Comparison of ENCODE assay signal across 9 cellular contexts in genomic region chr16:89326721-89327120, GRCh38.
DNase-seq lines count a peak whose midpoint lies in the region; ATAC-seq and TF ChIP-seq lines count a peak whose summit lies in the region.
"Had no signal": no experiment of that assay in that cellular context is flagged by ENCODE, and none has a peak within 500 bp of the region (broad histone marks: within the 10 kb centered on the region; RNA-seq: fewer than 3 reads in every experiment).

No MANE protein-coding gene starts in this region.

- H3K27ac Mint-ChIP-seq in activated CD4-positive, alpha-beta T cell treated with anti-CD3 and anti-CD28 coated beads for 36 hours, result peak overlapping the region; percentile 47
- H3K27ac Mint-ChIP-seq in activated T-helper 17 cell treated with anti-CD3 and anti-CD28 coated beads, Interleukin-2, amount 50 U/mL, for 72 hours, result peak overlapping the region; percentile 98

- no peaks in the 10 kb centered on the region for H3K36me3 ChIP-seq in subcutaneous abdominal adipose tissue (ENCODE audit: control insufficient read depth in 5 of 5, insufficient read depth in 5 of 5, low read length in 5 of 5)

- H3K27ac ChIP-seq in subcutaneous abdominal adipose tissue (ENCODE audit: low read depth, low read length), result peak overlapping the region; percentile 66
- H3K27ac ChIP-seq: parathyroid adenoma had no signal

- intact Hi-C loops in activated CD4-positive, alpha-beta T cell treated with anti-CD3 and anti-CD28 coated beads for 36 hours (cut with DNase I, micrococcal nuclease), result no loop called here

- no peaks in the 10 kb centered on the region for H3K9me3 ChIP-seq in subcutaneous abdominal adipose tissue (ENCODE audit: control insufficient read depth in 5 of 5, low read length in 5 of 5)

- no peak overlapping the region for H3K4me3 ChIP-seq in subcutaneous abdominal adipose tissue (ENCODE audit: low read depth in 1 of 5, low read length in 5 of 5)
- H3K4me3 ChIP-seq in foreskin fibroblast (ENCODE audit: low read depth in 1 of 2, low read length in 2 of 2), result no peak overlapping the region

- ATAC-seq in activated CD4-positive, alpha-beta T cell treated with anti-CD3 and anti-CD28 coated beads for 36 hours, result no peak
- no peak for ATAC-seq in activated T-helper 17 cell treated with anti-CD3 and anti-CD28 coated beads, Interleukin-2, amount 50 U/mL, for 72 hours (replicated peaks)

- no peaks in the 10 kb centered on the region for H3K27me3 Mint-ChIP-seq in activated CD4-positive, alpha-beta T cell treated with anti-CD3 and anti-CD28 coated beads for 36 hours
- H3K27me3 Mint-ChIP-seq in activated T-helper 17 cell treated with anti-CD3 and anti-CD28 coated beads, Interleukin-2, amount 50 U/mL, for 72 hours, result no peaks in the 10 kb centered on the region

- peaks cover 36% of the 10 kb centered on the region for H3K36me3 Mint-ChIP-seq in activated CD4-positive, alpha-beta T cell treated with anti-CD3 and anti-CD28 coated beads for 36 hours (ENCODE audit: low read depth)
- peaks cover 48% of the 10 kb centered on the region for H3K36me3 Mint-ChIP-seq in activated T-helper 17 cell treated with anti-CD3 and anti-CD28 coated beads, Interleukin-2, amount 50 U/mL, for 72 hours (ENCODE audit: low read depth)

- peaks cover 17 to 74% (median 50%) of the 10 kb centered on the region in 5 donors for H3K4me1 ChIP-seq in subcutaneous abdominal adipose tissue (ENCODE audit: control insufficient read depth in 5 of 5, insufficient read depth in 5 of 5, low read length in 5 of 5)

- peaks cover 89% of the 10 kb centered on the region for H3K4me1 Mint-ChIP-seq in activated CD4-positive, alpha-beta T cell treated with anti-CD3 and anti-CD28 coated beads for 36 hours
- H3K4me1 Mint-ChIP-seq in activated T-helper 17 cell treated with anti-CD3 and anti-CD28 coated beads, Interleukin-2, amount 50 U/mL, for 72 hours, result peaks cover 51% of the 10 kb centered on the region

- POLR2A ChIA-PET in activated CD4-positive, alpha-beta T cell treated with anti-CD3 and anti-CD28 coated beads for 36 hours (lab: Charles Lee), result interaction anchor here (0.7 kb wide), 1 partner anchor 195 kb away, joined by 3 read pairs; no protein-coding TSS in a partner anchor

- H3K9me3 Mint-ChIP-seq in activated CD4-positive, alpha-beta T cell treated with anti-CD3 and anti-CD28 coated beads for 36 hours (ENCODE audit: low read depth), result no peaks in the 10 kb centered on the region
- H3K9me3 Mint-ChIP-seq in activated T-helper 17 cell treated with anti-CD3 and anti-CD28 coated beads, Interleukin-2, amount 50 U/mL, for 72 hours, result no peaks in the 10 kb centered on the region

- no peak for TF ChIP-seq CTCF in foreskin fibroblast (IDR thresholded peaks at IDR 0.05; ENCODE audit: low read depth, low read length)

- no peaks in the 10 kb centered on the region for H3K27me3 ChIP-seq in subcutaneous abdominal adipose tissue (ENCODE audit: control insufficient read depth in 5 of 5, insufficient read depth in 4 of 5, low read length in 5 of 5)

- no peak overlapping the region for H3K4me3 Mint-ChIP-seq in activated CD4-positive, alpha-beta T cell treated with anti-CD3 and anti-CD28 coated beads for 36 hours
- peak overlapping the region; percentile 92 for H3K4me3 Mint-ChIP-seq in activated T-helper 17 cell treated with anti-CD3 and anti-CD28 coated beads, Interleukin-2, amount 50 U/mL, for 72 hours

- H3K9ac ChIP-seq in subcutaneous abdominal adipose tissue (ENCODE audit: low read length in 5 of 5), result no peak overlapping the region
- H3K9ac ChIP-seq: parathyroid adenoma had no signal

- no peak for DNase-seq in activated CD4-positive, alpha-beta T cell treated with anti-CD3 and anti-CD28 coated beads for 36 hours
- DNase-seq in activated CD4-positive, alpha-beta T cell treated with anti-CD3 and anti-CD28 coated beads, Interleukin-2, amount 50 U/mL, for 48 hours, result no peak
- DNase-seq in islet precursor cell, result peak; percentile 64
- no peak for DNase-seq in HUDEP-2 (lab: John Stamatoyannopoulos, UW; ENCODE audit: unreplicated experiment in 76 of 76)
- DNase-seq in NOMO-1 treated with dmso at 0.1 percent for 144 hours (lab: John Stamatoyannopoulos, UW; ENCODE audit: unreplicated experiment), result no peak
- no peak for DNase-seq in foreskin fibroblast

- CTCF ChIA-PET in activated CD4-positive, alpha-beta T cell treated with anti-CD3 and anti-CD28 coated beads for 36 hours (lab: Charles Lee), result no interaction called here
